8 cellular contexts compared by ENCODE assay signal in genomic region chr6:87968435-87969278, GRCh38.
DNase-seq lines count a peak whose midpoint lies in the region; ATAC-seq and TF ChIP-seq lines count a peak whose summit lies in the region.

No MANE protein-coding gene starts in this region.

- H3K4me3 ChIP-seq in CD8-positive, alpha-beta memory T cell (ENCODE audit: low read length) = peak overlapping the region; percentile 23
- no peak overlapping the region for H3K4me3 ChIP-seq in WERI-Rb-1 (ENCODE audit: low read depth, low read length)

- CTCF ChIA-PET in CD8-positive, alpha-beta memory T cell (lab: Charles Lee) = no interaction called here

- no peaks in the 10 kb centered on the region for H3K9me3 ChIP-seq in CD8-positive, alpha-beta memory T cell (ENCODE audit: low read length)
- H3K9me3 ChIP-seq in WERI-Rb-1 (ENCODE audit: severe bottlenecking) = peaks cover 3% of the 10 kb centered on the region

- H3K27ac ChIP-seq in CD8-positive, alpha-beta memory T cell (ENCODE audit: low read depth, low read length) = no peak overlapping the region
- H3K27ac ChIP-seq in WERI-Rb-1 = no peak overlapping the region

- no peaks in the 10 kb centered on the region for H3K36me3 Mint-ChIP-seq in CD8-positive, alpha-beta memory T cell
- H3K36me3 Mint-ChIP-seq in effector memory CD8-positive, alpha-beta T cell (ENCODE audit: insufficient read depth) = no peaks in the 10 kb centered on the region
- no peaks in the 10 kb centered on the region for H3K36me3 Mint-ChIP-seq in natural killer cell

- TF ChIP-seq CTCF in natural killer cell (IDR thresholded peaks at IDR 0.05) = no peak
- TF ChIP-seq CTCF in WERI-Rb-1 (IDR thresholded peaks at IDR 0.05; ENCODE audit: low read depth, low read length) = no peak

- peak in 2 of 5 donors; percentile 1 to 2 for DNase-seq in CD8-positive, alpha-beta memory T cell
- peak; percentile 80 for DNase-seq in NCI-H69 (lab: John Stamatoyannopoulos, UW)
- DNase-seq in effector memory CD8-positive, alpha-beta T cell = peak; percentile 3 to 8 (median 7)
- DNase-seq in natural killer cell = no peak
- DNase-seq in mesenteric fat pad (ENCODE audit: low spot score) = no peak
- no peak for DNase-seq in NCI-H2196 treated with DMSO at 0.1 percent for 48 hours (lab: John Stamatoyannopoulos, UW; ENCODE audit: unreplicated experiment)
- DNase-seq in WERI-Rb-1 = no peak

- peaks cover 12% of the 10 kb centered on the region for H3K27me3 ChIP-seq in CD8-positive, alpha-beta memory T cell (ENCODE audit: insufficient read depth, low read length, poor library complexity, severe bottlenecking)
- H3K27me3 ChIP-seq in WERI-Rb-1 (ENCODE audit: insufficient read depth, low read depth, severe bottlenecking) = no peaks in the 10 kb centered on the region

- H3K4me1 ChIP-seq in CD8-positive, alpha-beta memory T cell (ENCODE audit: insufficient read depth, low read length) = no peaks in the 10 kb centered on the region

- H3K27ac Mint-ChIP-seq in CD8-positive, alpha-beta memory T cell = no peak overlapping the region
- no peak overlapping the region for H3K27ac Mint-ChIP-seq in effector memory CD8-positive, alpha-beta T cell
- no peak overlapping the region for H3K27ac Mint-ChIP-seq in natural killer cell

- no peak overlapping the region for H3K4me3 Mint-ChIP-seq in CD8-positive, alpha-beta memory T cell
- no peak overlapping the region for H3K4me3 Mint-ChIP-seq in effector memory CD8-positive, alpha-beta T cell
- H3K4me3 Mint-ChIP-seq in natural killer cell = no peak overlapping the region

- peaks cover 9% of the 10 kb centered on the region in 2 donors for H3K27me3 Mint-ChIP-seq in CD8-positive, alpha-beta memory T cell
- H3K27me3 Mint-ChIP-seq in effector memory CD8-positive, alpha-beta T cell = peaks cover 9 to 18% of the 10 kb centered on the region in 2 donors
- H3K27me3 Mint-ChIP-seq in natural killer cell (ENCODE audit: low read depth in 2 of 2) = peaks cover 7 to 12% of the 10 kb centered on the region in 2 donors

- peak; percentile 90 for ATAC-seq in GM19463 (IDR thresholded peaks at IDR 0.05; ENCODE audit: unreplicated experiment)
- peak; percentile 75 for ATAC-seq in effector memory CD8-positive, alpha-beta T cell (replicated peaks)
- peak; percentile 53 to 91 (median 70) for ATAC-seq in natural killer cell

- H3K4me1 Mint-ChIP-seq in CD8-positive, alpha-beta memory T cell = no peaks in the 10 kb centered on the region
- H3K4me1 Mint-ChIP-seq in effector memory CD8-positive, alpha-beta T cell (ENCODE audit: low read depth in 2 of 2) = no peaks in the 10 kb centered on the region
- H3K4me1 Mint-ChIP-seq in natural killer cell = no peaks in the 10 kb centered on the region

- POLR2A ChIA-PET in CD8-positive, alpha-beta memory T cell (lab: Charles Lee) = no interaction called here

- H3K36me3 ChIP-seq in CD8-positive, alpha-beta memory T cell (ENCODE audit: insufficient read depth, low read length) = no peaks in the 10 kb centered on the region
- H3K36me3 ChIP-seq in WERI-Rb-1 = no peaks in the 10 kb centered on the region

- H3K9me3 Mint-ChIP-seq in CD8-positive, alpha-beta memory T cell = peaks cover 0 to 2% (median 0%) of the 10 kb centered on the region in 5 donors
- H3K9me3 Mint-ChIP-seq in effector memory CD8-positive, alpha-beta T cell = peaks cover 0 to 1% of the 10 kb centered on the region in 2 donors
- no peaks in the 10 kb centered on the region for H3K9me3 Mint-ChIP-seq in natural killer cell

- intact Hi-C loops in natural killer cell (cut with micrococcal nuclease) = no loop called here

Comparison
In these comparisons a context has a peak if more than half of its experiments do, and no peak if none do; other contexts are left out.
1. DNase-seq: peak in NCI-H69 (single experiment) and effector memory CD8-positive, alpha-beta T cell (3 of 3); none in natural killer cell (single experiment), mesenteric fat pad (single experiment), NCI-H2196 treated with DMSO at 0.1 percent for 48 hours (single experiment) and WERI-Rb-1 (single experiment).
2. Peak in every context shown above with its lines, with median percentiles within 50 percentile points of each other: ATAC-seq.